ENCODE assay signal across 1 cellular context in the genomic region with DNA sequence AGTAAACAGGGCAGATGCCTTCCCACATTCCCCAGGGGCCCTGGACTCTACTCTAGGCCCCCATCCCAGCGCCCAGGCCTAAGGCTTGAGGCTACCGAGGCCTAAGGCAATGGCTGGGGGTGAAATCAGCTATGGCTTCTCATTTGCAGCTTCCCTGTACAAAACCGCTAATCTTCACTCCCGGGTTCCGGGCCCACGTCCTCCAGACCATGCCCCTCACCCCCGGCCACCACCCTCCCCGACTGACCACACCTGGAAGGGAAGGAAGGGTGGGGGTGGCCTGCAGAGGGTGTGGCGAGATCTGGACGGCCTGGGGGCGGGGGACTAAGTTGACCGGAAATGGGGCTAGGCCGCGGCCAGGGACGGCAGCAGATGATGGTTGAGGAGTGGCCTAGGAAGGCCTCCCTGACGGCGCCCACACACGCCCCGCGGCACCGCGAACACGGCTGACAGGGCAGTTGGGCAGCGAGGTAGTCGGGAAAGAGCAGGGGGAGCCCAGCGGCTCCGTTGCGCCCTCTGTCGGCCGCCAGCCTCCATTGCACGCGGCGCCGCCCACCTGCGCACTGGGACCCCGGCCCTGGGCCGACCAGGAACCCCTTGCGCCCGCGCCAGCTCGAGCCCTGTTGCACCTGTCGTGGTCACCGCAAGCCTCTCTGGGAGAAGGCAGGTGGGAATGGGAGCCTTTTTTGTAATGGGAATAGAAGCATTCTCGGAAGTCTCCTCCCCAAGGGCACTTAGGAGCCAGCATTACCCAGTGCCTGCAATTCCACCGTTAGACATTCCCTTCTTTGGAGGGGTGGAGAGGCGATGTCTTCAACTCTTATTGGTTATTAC.
TF ChIP-seq lines count a peak whose summit lies in the region.

No MANE protein-coding gene starts in this region.

TF ChIP-seq in K562, 482 proteins besides CTCF, POLR2A, EP300 and RAD21 (continued from another document and continues in another):
- TF ChIP-seq, protein P1, sequence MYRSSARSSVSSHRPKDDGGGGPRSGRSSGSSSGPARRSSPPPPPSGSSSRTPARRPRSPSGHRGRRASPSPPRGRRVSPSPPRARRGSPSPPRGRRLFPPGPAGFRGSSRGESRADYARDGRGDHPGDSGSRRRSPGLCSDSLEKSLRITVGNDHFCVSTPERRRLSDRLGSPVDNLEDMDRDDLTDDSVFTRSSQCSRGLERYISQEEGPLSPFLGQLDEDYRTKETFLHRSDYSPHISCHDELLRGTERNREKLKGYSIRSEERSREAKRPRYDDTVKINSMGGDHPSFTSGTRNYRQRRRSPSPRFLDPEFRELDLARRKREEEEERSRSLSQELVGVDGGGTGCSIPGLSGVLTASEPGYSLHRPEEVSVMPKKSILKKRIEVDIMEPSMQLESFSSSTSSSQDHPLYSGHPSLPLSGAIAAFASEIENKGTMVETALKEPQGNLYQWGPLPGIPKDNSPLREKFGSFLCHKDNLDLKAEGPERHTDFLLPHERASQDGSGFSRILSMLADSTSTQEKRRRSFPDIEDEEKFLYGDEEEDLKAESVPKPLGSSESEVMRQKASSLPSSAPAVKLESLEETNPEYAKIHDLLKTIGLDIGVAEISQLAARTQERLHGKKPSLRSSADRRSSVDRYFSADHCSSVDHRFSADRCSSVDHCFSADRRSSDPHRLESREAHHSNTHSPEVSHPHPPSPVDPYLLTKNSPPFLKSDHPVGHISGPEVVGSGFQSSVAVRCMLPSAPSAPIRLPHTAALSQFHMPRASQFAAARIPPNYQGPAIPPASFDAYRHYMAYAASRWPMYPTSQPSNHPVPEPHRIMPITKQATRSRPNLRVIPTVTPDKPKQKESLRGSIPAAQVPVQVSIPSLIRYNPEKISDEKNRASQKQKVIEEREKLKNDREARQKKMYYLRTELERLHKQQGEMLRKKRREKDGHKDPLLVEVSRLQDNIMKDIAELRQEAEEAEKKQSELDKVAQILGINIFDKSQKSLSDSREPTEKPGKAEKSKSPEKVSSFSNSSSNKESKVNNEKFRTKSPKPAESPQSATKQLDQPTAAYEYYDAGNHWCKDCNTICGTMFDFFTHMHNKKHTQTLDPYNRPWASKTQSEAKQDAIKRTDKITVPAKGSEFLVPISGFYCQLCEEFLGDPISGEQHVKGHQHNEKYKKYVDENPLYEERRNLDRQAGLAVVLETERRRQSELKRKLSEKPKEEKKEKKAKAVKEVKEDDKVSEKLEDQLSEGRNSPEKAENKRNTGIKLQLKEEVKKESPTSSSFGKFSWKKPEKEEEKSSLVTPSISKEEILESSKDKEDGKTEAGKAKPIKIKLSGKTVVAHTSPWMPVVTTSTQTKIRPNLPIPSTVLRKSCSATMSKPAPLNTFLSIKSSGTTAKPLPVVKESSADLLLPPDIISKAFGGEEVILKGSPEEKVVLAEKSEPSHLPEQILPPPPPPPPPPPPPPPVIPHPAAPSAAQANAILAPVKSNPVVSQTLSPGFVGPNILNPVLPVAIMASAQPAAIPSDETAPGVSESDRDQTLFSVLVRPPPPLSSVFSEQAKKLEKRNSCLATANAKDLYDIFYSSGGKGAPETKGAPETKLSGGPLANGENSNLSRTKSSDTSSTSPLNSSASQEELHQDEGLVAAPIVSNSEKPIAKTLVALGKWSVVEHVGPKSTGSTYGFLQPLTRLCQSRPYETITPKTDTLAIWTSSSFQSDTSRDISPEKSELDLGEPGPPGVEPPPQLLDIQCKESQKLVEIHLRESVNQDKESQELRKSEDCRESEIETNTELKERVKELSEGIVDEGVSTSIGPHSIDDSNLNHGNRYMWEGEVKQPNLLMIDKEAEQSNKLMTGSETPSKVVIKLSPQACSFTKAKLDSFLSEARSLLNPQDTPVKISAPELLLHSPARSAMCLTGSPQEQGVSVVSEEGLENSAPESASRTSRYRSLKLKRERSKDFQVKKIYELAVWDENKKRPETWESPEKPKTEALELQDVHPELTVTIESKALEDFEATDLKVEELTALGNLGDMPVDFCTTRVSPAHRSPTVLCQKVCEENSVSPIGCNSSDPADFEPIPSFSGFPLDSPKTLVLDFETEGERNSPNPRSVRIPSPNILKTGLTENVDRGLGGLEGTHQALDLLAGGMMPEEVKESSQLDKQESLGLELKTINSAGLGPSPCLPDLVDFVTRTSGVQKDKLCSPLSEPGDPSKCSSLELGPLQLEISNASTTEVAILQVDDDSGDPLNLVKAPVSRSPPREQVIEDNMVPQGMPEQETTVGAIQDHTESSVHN (IDR thresholded peaks at IDR 0.05; ENCODE audit: borderline replicate concordance in 1 of 2, low read depth in 1 of 2): no peak
- no peak for TF ChIP-seq ZNF384 (IDR thresholded peaks at IDR 0.05; ENCODE audit: low read depth, low read length)
- no peak for TF ChIP-seq NR2C1 (IDR thresholded peaks at IDR 0.05)
- no peak for TF ChIP-seq NR2C1 (tag; IDR thresholded peaks at IDR 0.05)
- TF ChIP-seq SIN3B (IDR thresholded peaks at IDR 0.05; ENCODE audit: low read depth): no peak
- no peak for TF ChIP-seq PPARD (CRISPR knock-in tag; IDR thresholded peaks at IDR 0.05)
- no peak for TF ChIP-seq SIX5 (IDR thresholded peaks at IDR 0.05; ENCODE audit: borderline replicate concordance in 1 of 2, insufficient read depth in 1 of 2, low read depth in 1 of 2, low read length in 2 of 2)
- no peak for TF ChIP-seq ZNF583 (CRISPR knock-in tag; IDR thresholded peaks at IDR 0.05)
- TF ChIP-seq POU5F1 (IDR thresholded peaks at IDR 0.05; ENCODE audit: borderline replicate concordance, low read depth, low read length, partially characterized antibody): no peak
- peak; percentile 68 for TF ChIP-seq XRCC5 (IDR thresholded peaks at IDR 0.05; ENCODE audit: low read depth, low read length)
- TF ChIP-seq, protein P2, sequence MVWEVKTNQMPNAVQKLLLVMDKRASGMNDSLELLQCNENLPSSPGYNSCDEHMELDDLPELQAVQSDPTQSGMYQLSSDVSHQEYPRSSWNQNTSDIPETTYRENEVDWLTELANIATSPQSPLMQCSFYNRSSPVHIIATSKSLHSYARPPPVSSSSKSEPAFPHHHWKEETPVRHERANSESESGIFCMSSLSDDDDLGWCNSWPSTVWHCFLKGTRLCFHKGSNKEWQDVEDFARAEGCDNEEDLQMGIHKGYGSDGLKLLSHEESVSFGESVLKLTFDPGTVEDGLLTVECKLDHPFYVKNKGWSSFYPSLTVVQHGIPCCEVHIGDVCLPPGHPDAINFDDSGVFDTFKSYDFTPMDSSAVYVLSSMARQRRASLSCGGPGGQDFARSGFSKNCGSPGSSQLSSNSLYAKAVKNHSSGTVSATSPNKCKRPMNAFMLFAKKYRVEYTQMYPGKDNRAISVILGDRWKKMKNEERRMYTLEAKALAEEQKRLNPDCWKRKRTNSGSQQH (CRISPR knock-in tag; IDR thresholded peaks at IDR 0.05): no peak
- TF ChIP-seq, protein P3, sequence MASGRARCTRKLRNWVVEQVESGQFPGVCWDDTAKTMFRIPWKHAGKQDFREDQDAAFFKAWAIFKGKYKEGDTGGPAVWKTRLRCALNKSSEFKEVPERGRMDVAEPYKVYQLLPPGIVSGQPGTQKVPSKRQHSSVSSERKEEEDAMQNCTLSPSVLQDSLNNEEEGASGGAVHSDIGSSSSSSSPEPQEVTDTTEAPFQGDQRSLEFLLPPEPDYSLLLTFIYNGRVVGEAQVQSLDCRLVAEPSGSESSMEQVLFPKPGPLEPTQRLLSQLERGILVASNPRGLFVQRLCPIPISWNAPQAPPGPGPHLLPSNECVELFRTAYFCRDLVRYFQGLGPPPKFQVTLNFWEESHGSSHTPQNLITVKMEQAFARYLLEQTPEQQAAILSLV (tag; IDR thresholded peaks at IDR 0.05): no peak
- no peak for TF ChIP-seq ZNF668 (CRISPR knock-in tag; IDR thresholded peaks at IDR 0.05)
- no peak for TF ChIP-seq TAF1 (IDR thresholded peaks at IDR 0.05; ENCODE audit: control insufficient read depth, extremely low read depth, insufficient read depth, low read length, severe bottlenecking)
- no peak for TF ChIP-seq ZNF764 (CRISPR knock-in tag; IDR thresholded peaks at IDR 0.05; ENCODE audit: low read depth)
- TF ChIP-seq, protein P4, sequence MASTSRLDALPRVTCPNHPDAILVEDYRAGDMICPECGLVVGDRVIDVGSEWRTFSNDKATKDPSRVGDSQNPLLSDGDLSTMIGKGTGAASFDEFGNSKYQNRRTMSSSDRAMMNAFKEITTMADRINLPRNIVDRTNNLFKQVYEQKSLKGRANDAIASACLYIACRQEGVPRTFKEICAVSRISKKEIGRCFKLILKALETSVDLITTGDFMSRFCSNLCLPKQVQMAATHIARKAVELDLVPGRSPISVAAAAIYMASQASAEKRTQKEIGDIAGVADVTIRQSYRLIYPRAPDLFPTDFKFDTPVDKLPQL (IDR thresholded peaks at IDR 0.05; ENCODE audit: extremely low read depth, insufficient read length): no peak
- no peak for TF ChIP-seq MECOM (CRISPR knock-in tag; IDR thresholded peaks at IDR 0.05)
- TF ChIP-seq ZNF561 (CRISPR knock-in tag; conservative IDR thresholded peaks at IDR 0.05): no peak
- TF ChIP-seq ZNF217 (CRISPR knock-in tag; IDR thresholded peaks at IDR 0.05): no peak
- no peak for TF ChIP-seq TARDBP (IDR thresholded peaks at IDR 0.05)
- no peak for TF ChIP-seq ZFPM2 (CRISPR knock-in tag; IDR thresholded peaks at IDR 0.05)
- TF ChIP-seq, protein P5, sequence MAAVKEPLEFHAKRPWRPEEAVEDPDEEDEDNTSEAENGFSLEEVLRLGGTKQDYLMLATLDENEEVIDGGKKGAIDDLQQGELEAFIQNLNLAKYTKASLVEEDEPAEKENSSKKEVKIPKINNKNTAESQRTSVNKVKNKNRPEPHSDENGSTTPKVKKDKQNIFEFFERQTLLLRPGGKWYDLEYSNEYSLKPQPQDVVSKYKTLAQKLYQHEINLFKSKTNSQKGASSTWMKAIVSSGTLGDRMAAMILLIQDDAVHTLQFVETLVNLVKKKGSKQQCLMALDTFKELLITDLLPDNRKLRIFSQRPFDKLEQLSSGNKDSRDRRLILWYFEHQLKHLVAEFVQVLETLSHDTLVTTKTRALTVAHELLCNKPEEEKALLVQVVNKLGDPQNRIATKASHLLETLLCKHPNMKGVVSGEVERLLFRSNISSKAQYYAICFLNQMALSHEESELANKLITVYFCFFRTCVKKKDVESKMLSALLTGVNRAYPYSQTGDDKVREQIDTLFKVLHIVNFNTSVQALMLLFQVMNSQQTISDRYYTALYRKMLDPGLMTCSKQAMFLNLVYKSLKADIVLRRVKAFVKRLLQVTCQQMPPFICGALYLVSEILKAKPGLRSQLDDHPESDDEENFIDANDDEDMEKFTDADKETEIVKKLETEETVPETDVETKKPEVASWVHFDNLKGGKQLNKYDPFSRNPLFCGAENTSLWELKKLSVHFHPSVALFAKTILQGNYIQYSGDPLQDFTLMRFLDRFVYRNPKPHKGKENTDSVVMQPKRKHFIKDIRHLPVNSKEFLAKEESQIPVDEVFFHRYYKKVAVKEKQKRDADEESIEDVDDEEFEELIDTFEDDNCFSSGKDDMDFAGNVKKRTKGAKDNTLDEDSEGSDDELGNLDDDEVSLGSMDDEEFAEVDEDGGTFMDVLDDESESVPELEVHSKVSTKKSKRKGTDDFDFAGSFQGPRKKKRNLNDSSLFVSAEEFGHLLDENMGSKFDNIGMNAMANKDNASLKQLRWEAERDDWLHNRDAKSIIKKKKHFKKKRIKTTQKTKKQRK (IDR thresholded peaks at IDR 0.05; ENCODE audit: borderline replicate concordance, low read depth, low read length): no peak
- TF ChIP-seq PHF20 (IDR thresholded peaks at IDR 0.05; ENCODE audit: partially characterized antibody): peak; percentile 66
- no peak for TF ChIP-seq TEAD4 (IDR thresholded peaks at IDR 0.05; ENCODE audit: low read length)
- no peak for TF ChIP-seq TEAD4 (CRISPR knock-in tag; IDR thresholded peaks at IDR 0.05; ENCODE audit: borderline replicate concordance)
- TF ChIP-seq HOXB6 (CRISPR knock-in tag; IDR thresholded peaks at IDR 0.05; ENCODE audit: borderline replicate concordance): no peak
- TF ChIP-seq CHCHD3 (CRISPR knock-in tag; IDR thresholded peaks at IDR 0.05): no peak
- TF ChIP-seq MCM2 (IDR thresholded peaks at IDR 0.05; ENCODE audit: low read depth): no peak
- TF ChIP-seq, protein P6, sequence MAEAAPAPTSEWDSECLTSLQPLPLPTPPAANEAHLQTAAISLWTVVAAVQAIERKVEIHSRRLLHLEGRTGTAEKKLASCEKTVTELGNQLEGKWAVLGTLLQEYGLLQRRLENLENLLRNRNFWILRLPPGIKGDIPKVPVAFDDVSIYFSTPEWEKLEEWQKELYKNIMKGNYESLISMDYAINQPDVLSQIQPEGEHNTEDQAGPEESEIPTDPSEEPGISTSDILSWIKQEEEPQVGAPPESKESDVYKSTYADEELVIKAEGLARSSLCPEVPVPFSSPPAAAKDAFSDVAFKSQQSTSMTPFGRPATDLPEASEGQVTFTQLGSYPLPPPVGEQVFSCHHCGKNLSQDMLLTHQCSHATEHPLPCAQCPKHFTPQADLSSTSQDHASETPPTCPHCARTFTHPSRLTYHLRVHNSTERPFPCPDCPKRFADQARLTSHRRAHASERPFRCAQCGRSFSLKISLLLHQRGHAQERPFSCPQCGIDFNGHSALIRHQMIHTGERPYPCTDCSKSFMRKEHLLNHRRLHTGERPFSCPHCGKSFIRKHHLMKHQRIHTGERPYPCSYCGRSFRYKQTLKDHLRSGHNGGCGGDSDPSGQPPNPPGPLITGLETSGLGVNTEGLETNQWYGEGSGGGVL (CRISPR knock-in tag; IDR thresholded peaks at IDR 0.05): no peak
- no peak for TF ChIP-seq SRSF3 (IDR thresholded peaks at IDR 0.05; ENCODE audit: insufficient read depth, low read length)
- TF ChIP-seq PTRF (tag; IDR thresholded peaks at IDR 0.05): no peak
- TF ChIP-seq HDAC2 (IDR thresholded peaks at IDR 0.05): peak; percentile 73
- TF ChIP-seq, protein P7, sequence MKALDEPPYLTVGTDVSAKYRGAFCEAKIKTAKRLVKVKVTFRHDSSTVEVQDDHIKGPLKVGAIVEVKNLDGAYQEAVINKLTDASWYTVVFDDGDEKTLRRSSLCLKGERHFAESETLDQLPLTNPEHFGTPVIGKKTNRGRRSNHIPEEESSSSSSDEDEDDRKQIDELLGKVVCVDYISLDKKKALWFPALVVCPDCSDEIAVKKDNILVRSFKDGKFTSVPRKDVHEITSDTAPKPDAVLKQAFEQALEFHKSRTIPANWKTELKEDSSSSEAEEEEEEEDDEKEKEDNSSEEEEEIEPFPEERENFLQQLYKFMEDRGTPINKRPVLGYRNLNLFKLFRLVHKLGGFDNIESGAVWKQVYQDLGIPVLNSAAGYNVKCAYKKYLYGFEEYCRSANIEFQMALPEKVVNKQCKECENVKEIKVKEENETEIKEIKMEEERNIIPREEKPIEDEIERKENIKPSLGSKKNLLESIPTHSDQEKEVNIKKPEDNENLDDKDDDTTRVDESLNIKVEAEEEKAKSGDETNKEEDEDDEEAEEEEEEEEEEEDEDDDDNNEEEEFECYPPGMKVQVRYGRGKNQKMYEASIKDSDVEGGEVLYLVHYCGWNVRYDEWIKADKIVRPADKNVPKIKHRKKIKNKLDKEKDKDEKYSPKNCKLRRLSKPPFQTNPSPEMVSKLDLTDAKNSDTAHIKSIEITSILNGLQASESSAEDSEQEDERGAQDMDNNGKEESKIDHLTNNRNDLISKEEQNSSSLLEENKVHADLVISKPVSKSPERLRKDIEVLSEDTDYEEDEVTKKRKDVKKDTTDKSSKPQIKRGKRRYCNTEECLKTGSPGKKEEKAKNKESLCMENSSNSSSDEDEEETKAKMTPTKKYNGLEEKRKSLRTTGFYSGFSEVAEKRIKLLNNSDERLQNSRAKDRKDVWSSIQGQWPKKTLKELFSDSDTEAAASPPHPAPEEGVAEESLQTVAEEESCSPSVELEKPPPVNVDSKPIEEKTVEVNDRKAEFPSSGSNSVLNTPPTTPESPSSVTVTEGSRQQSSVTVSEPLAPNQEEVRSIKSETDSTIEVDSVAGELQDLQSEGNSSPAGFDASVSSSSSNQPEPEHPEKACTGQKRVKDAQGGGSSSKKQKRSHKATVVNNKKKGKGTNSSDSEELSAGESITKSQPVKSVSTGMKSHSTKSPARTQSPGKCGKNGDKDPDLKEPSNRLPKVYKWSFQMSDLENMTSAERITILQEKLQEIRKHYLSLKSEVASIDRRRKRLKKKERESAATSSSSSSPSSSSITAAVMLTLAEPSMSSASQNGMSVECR (CRISPR knock-in tag; IDR thresholded peaks at IDR 0.05): peak; percentile 41; the same call in 1 of the 2 replicates
- TF ChIP-seq DDX20 (tag; IDR thresholded peaks at IDR 0.05; ENCODE audit: low read depth): no peak
